Comparison of ENCODE assay signal across 8 cellular contexts in the genomic region with DNA sequence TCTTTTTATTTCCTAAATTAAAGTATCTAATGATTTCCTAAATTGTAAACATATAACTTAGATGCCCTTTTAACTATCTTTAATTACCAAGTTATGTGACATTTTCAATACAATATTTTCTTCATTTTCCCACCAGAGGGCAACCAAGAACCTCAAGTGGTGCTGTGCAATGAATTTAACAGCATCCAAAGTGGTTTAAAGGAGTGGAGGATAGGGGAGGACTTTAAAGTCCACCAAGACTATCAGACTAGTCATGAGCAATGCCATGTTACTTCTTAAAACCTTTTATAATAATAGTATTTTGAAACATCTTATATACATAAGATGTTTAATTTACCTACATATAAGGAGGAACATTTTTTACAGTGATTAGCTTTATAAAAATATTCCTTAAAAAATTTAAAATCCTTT.
DNase-seq lines count a peak whose midpoint lies in the region; ATAC-seq, FAIRE-seq and TF ChIP-seq lines count a peak whose summit lies in the region.

No MANE protein-coding gene starts in this region.

- POLR2A ChIA-PET in activated CD4-positive, alpha-beta memory T cell treated with anti-CD3 and anti-CD28 coated beads, Interleukin-2, amount 10 ng/mL, durations not matched to agents 7 days and 5 days (lab: Charles Lee), result no interaction called here

- in situ Hi-C loops in T47D (cut with HindIII; ENCODE audit: low pct_unique_long_range_greater_than_20kb, low sequenced_read_pairs), result no loop called here

- no peaks in the 10 kb centered on the region for H3K9me3 ChIP-seq in BE2C

- no peaks in the 10 kb centered on the region for H3K36me3 ChIP-seq in BE2C

- peaks cover 14% of the 10 kb centered on the region for H3K4me1 ChIP-seq in BE2C

- H3K4me1 Mint-ChIP-seq in activated CD4-positive, alpha-beta memory T cell treated with anti-CD3 and anti-CD28 coated beads, Interleukin-2, amount 10 ng/mL, durations not matched to agents 7 days and 5 days, result peaks cover 14% of the 10 kb centered on the region

- TF ChIP-seq CTCF in BE2C (IDR thresholded peaks at IDR 0.05; ENCODE audit: low read depth, low read length), result peak; percentile 73

- no peak overlapping the region for H3K4me3 Mint-ChIP-seq in activated CD4-positive, alpha-beta memory T cell treated with anti-CD3 and anti-CD28 coated beads, Interleukin-2, amount 10 ng/mL, durations not matched to agents 7 days and 5 days

- H3K27me3 Mint-ChIP-seq in activated CD4-positive, alpha-beta memory T cell treated with anti-CD3 and anti-CD28 coated beads, Interleukin-2, amount 10 ng/mL, durations not matched to agents 7 days and 5 days, result no peaks in the 10 kb centered on the region

- ATAC-seq in left colon, result peak; percentile 60
- ATAC-seq in GM21381 (IDR thresholded peaks at IDR 0.05; ENCODE audit: unreplicated experiment), result no peak
- no peak for ATAC-seq in GM19455 (IDR thresholded peaks at IDR 0.05; ENCODE audit: unreplicated experiment)

- FAIRE-seq in GM18507 (lab: Jason Lieb, UNC), result peak; percentile 55

- H3K36me3 Mint-ChIP-seq in activated CD4-positive, alpha-beta memory T cell treated with anti-CD3 and anti-CD28 coated beads, Interleukin-2, amount 10 ng/mL, durations not matched to agents 7 days and 5 days (ENCODE audit: low read depth), result no peaks in the 10 kb centered on the region

- intact Hi-C loops in left colon (cut with DNase I, micrococcal nuclease), result no loop called here

- H3K9me3 Mint-ChIP-seq in activated CD4-positive, alpha-beta memory T cell treated with anti-CD3 and anti-CD28 coated beads, Interleukin-2, amount 10 ng/mL, durations not matched to agents 7 days and 5 days, result no peaks in the 10 kb centered on the region

- H3K27ac Mint-ChIP-seq in activated CD4-positive, alpha-beta memory T cell treated with anti-CD3 and anti-CD28 coated beads, Interleukin-2, amount 10 ng/mL, durations not matched to agents 7 days and 5 days, result no peak overlapping the region

- DNase-seq in BE2C (no peak), GM18507 (ENCODE audit: extremely low spot score, insufficient read length, low read depth) (no peak), NCI-H446 (lab: John Stamatoyannopoulos, UW) (peak; percentile 50 to 78), T47D (ENCODE audit: low read depth in 1 of 2, low spot score in 1 of 2) (peak; percentile 74 to 83), left colon (no peak)
- no peak for DNase-seq in activated CD4-positive, alpha-beta memory T cell treated with anti-CD3 and anti-CD28 coated beads, Interleukin-2, amount 10 ng/mL, durations not matched to agents 7 days and 5 days

- no peak overlapping the region for H3K4me3 ChIP-seq in BE2C (ENCODE audit: low read depth, low read length)

- H3K27me3 ChIP-seq in BE2C, result no peaks in the 10 kb centered on the region

- CTCF ChIA-PET in activated CD4-positive, alpha-beta memory T cell treated with anti-CD3 and anti-CD28 coated beads, Interleukin-2, amount 10 ng/mL, durations not matched to agents 7 days and 5 days (lab: Charles Lee), result interaction anchor here (0.8 to 5.2 kb wide), 8 partner anchors 10 to 288 kb away, joined by 3 to 23 read pairs (median 4); no protein-coding TSS in a partner anchor

Comparison
In these comparisons a context has a peak if more than half of its experiments do, and no peak if none do; other contexts are left out.
1. DNase-seq: peak in NCI-H446 (2 of 2) and T47D (2 of 2); none in BE2C (single experiment), GM18507 (single experiment), left colon (0 of 2) and activated CD4-positive, alpha-beta memory T cell treated with anti-CD3 and anti-CD28 coated beads, Interleukin-2, amount 10 ng/mL, durations not matched to agents 7 days and 5 days (single experiment).